9 cellular contexts compared by ENCODE assay signal in genomic region chr9:137634016-137634415, GRCh38.
"Had no signal": no experiment of that assay in that cellular context is flagged by ENCODE, and none has a peak within 500 bp of the region (broad histone marks: within the 10 kb centered on the region; RNA-seq: fewer than 3 reads in every experiment).

No MANE protein-coding gene starts in this region.

- H3K27me3 Mint-ChIP-seq: activated CD4-positive, alpha-beta T cell treated with anti-CD3 and anti-CD28 coated beads, Interleukin-2, amount 10 ng/mL, durations not matched to agents 24 days and 14 days; activated naive CD8-positive, alpha-beta T cell treated with anti-CD3 and anti-CD28 coated beads, Interleukin-2, amount 10 ng/mL, durations not matched to agents 7 days and 5 days; stimulated activated memory B cell treated with anti-CD40 and anti-IgM and Interleukin-4, amounts not matched to agents 10 μg/mL and 1 μg/mL and 100 μg/mL, for 72 hours had no signal

- H3K9me3 Mint-ChIP-seq: activated CD4-positive, alpha-beta T cell treated with anti-CD3 and anti-CD28 coated beads, Interleukin-2, amount 10 ng/mL, durations not matched to agents 24 days and 14 days; activated naive CD8-positive, alpha-beta T cell treated with anti-CD3 and anti-CD28 coated beads, Interleukin-2, amount 10 ng/mL, durations not matched to agents 7 days and 5 days; activated T-helper 1 cell treated with anti-CD3 and anti-CD28 coated beads, Interleukin-12 subunit alpha, Interleukin-12 subunit beta, Interleukin-2, Interleukin-4 antibody, amounts not matched to agents 30 ng/mL and 10 ng/mL and 1 ng/mL, durations not matched to agents 14 hours and 24 hours and 36 hours; stimulated activated memory B cell treated with anti-CD40 and anti-IgM and Interleukin-4, amounts not matched to agents 10 μg/mL and 1 μg/mL and 100 μg/mL, for 72 hours had no signal

- H3K27ac Mint-ChIP-seq: activated CD4-positive, alpha-beta T cell treated with anti-CD3 and anti-CD28 coated beads, Interleukin-2, amount 10 ng/mL, durations not matched to agents 24 days and 14 days; activated naive CD8-positive, alpha-beta T cell treated with anti-CD3 and anti-CD28 coated beads, Interleukin-2, amount 10 ng/mL, durations not matched to agents 7 days and 5 days; activated T-helper 1 cell treated with anti-CD3 and anti-CD28 coated beads, Interleukin-12 subunit alpha, Interleukin-12 subunit beta, Interleukin-2, Interleukin-4 antibody, amounts not matched to agents 30 ng/mL and 10 ng/mL and 1 ng/mL, durations not matched to agents 14 hours and 24 hours and 36 hours; stimulated activated memory B cell treated with anti-CD40 and anti-IgM and Interleukin-4, amounts not matched to agents 10 μg/mL and 1 μg/mL and 100 μg/mL, for 72 hours had no signal

- ATAC-seq: stimulated activated memory B cell treated with anti-CD40 and anti-IgM and Interleukin-4, amounts not matched to agents 10 μg/mL and 1 μg/mL and 100 μg/mL, for 72 hours had no signal

- H3K4me3 Mint-ChIP-seq: activated CD4-positive, alpha-beta T cell treated with anti-CD3 and anti-CD28 coated beads, Interleukin-2, amount 10 ng/mL, durations not matched to agents 24 days and 14 days; activated naive CD8-positive, alpha-beta T cell treated with anti-CD3 and anti-CD28 coated beads, Interleukin-2, amount 10 ng/mL, durations not matched to agents 7 days and 5 days; activated T-helper 1 cell treated with anti-CD3 and anti-CD28 coated beads, Interleukin-12 subunit alpha, Interleukin-12 subunit beta, Interleukin-2, Interleukin-4 antibody, amounts not matched to agents 30 ng/mL and 10 ng/mL and 1 ng/mL, durations not matched to agents 14 hours and 24 hours and 36 hours; stimulated activated memory B cell treated with anti-CD40 and anti-IgM and Interleukin-4, amounts not matched to agents 10 μg/mL and 1 μg/mL and 100 μg/mL, for 72 hours had no signal

- DNase-seq: activated CD4-positive, alpha-beta T cell treated with anti-CD3 and anti-CD28 coated beads, Interleukin-2, amount 10 ng/mL, durations not matched to agents 24 days and 14 days; activated CD4-positive, CD25-positive, alpha-beta regulatory T cell; activated CD8-positive, alpha-beta memory T cell treated with anti-CD3 and anti-CD28 coated beads, Interleukin-2, amount 50 U/mL, for 48 hours; activated naive CD8-positive, alpha-beta T cell treated with anti-CD3 and anti-CD28 coated beads, Interleukin-2, amount 10 ng/mL, durations not matched to agents 7 days and 5 days; T-helper 2 cell; tibial artery; uterus had no signal
